10 cellular contexts compared by ENCODE assay signal in genomic region chr12:79006306-79006705, GRCh38.
A peak's percentile ranks its signal among the peaks of the same experiment; 100 is the strongest.
DNase-seq lines count a peak whose midpoint lies in the region; ATAC-seq and TF ChIP-seq lines count a peak whose summit lies in the region.
"Had no signal": no experiment of that assay in that cellular context is flagged by ENCODE, and none has a peak within 500 bp of the region (broad histone marks: within the 10 kb centered on the region; RNA-seq: fewer than 3 reads in every experiment).

No MANE protein-coding gene starts in this region.

- H3K27me3 ChIP-seq in SJCRH30, result no peaks in the 10 kb centered on the region

- no peak overlapping the region for H3K4me3 ChIP-seq in SJCRH30

- no peak for TF ChIP-seq CTCF in omental fat pad (IDR thresholded peaks at IDR 0.05)

- H3K4me1 ChIP-seq in SJCRH30, result peaks cover 16% of the 10 kb centered on the region

- ATAC-seq in HG02798 (IDR thresholded peaks at IDR 0.05; ENCODE audit: poor library complexity, unreplicated experiment), result peak; percentile 61
- ATAC-seq in HG03469 (IDR thresholded peaks at IDR 0.05; ENCODE audit: unreplicated experiment), result no peak
- no peak for ATAC-seq in GM21447 (IDR thresholded peaks at IDR 0.05; ENCODE audit: unreplicated experiment)
- ATAC-seq in omental fat pad (ENCODE audit: low FRiP score), result no peak
- ATAC-seq: left colon had no signal

- DNase-seq in Daoy (ENCODE audit: low read depth) (peak; percentile 2), SJCRH30 (peak; percentile 38 to 69), kidney glomerular epithelial cell (lab: John Stamatoyannopoulos, UW) (peak; percentile 18), omental fat pad (ENCODE audit: low spot score) (no peak)
- no peak for DNase-seq in stimulated activated naive CD4-positive, alpha-beta T cell treated with Interleukin-2 at 50 U/mL for 16 hours (lab: John Stamatoyannopoulos, UW)
- DNase-seq: left colon, T-helper 1 cell had no signal

- no peaks in the 10 kb centered on the region for H3K9me3 ChIP-seq in SJCRH30 (replicated peaks)

- no peaks in the 10 kb centered on the region; the same call in 1 of the 2 replicates for H3K36me3 ChIP-seq in SJCRH30

- H3K27ac ChIP-seq in SJCRH30, result peak overlapping the region; percentile 49

Comparison
In these comparisons a context has a peak if more than half of its experiments do, and no peak if none do; other contexts are left out.
1. DNase-seq: peak in Daoy (single experiment), SJCRH30 (2 of 2) and kidney glomerular epithelial cell (single experiment); none in stimulated activated naive CD4-positive, alpha-beta T cell treated with Interleukin-2 at 50 U/mL for 16 hours (single experiment) and omental fat pad (single experiment).